10 cellular contexts compared by ENCODE assay signal in genomic region chr20:5899444-5899843, GRCh38. TPM values are rescaled to one million over a fixed set of nuclear protein-coding genes. Genes with fewer than 3 reads are reported as not detected.
"Had no signal": no experiment of that assay in that cellular context is flagged by ENCODE, and none has a peak within 500 bp of the region (broad histone marks: within the 10 kb centered on the region; RNA-seq: fewer than 3 reads in every experiment).

No MANE protein-coding gene starts in this region.

- H3K36me3 ChIP-seq: HAP-1 had no signal

- ATAC-seq: GM23338, HCT116 had no signal

- FAIRE-seq: HTR-8/SVneo had no signal

- H3K4me1 ChIP-seq: HAP-1 had no signal

- H3K9me3 ChIP-seq: HAP-1 had no signal

- DNase-seq: H7, HFFc6, Kasumi-1, KBM-7 had no signal

- H2AFZ ChIP-seq: GM23338 had no signal

- H3K9ac ChIP-seq: KMS-11 had no signal

- H3K4me2 ChIP-seq: GM23338, KMS-11 had no signal

- H3K4me3 ChIP-seq: GM23338, HAP-1 had no signal

- H3K27ac ChIP-seq: KMS-11 had no signal

RNA-seq across cellular contexts. Expression of gene CHGB, which starts 11.9 kb away (rescaled TPM):
- total RNA-seq: HT-29 had no signal
